9 cellular contexts compared by ENCODE assay signal in the genomic region with DNA sequence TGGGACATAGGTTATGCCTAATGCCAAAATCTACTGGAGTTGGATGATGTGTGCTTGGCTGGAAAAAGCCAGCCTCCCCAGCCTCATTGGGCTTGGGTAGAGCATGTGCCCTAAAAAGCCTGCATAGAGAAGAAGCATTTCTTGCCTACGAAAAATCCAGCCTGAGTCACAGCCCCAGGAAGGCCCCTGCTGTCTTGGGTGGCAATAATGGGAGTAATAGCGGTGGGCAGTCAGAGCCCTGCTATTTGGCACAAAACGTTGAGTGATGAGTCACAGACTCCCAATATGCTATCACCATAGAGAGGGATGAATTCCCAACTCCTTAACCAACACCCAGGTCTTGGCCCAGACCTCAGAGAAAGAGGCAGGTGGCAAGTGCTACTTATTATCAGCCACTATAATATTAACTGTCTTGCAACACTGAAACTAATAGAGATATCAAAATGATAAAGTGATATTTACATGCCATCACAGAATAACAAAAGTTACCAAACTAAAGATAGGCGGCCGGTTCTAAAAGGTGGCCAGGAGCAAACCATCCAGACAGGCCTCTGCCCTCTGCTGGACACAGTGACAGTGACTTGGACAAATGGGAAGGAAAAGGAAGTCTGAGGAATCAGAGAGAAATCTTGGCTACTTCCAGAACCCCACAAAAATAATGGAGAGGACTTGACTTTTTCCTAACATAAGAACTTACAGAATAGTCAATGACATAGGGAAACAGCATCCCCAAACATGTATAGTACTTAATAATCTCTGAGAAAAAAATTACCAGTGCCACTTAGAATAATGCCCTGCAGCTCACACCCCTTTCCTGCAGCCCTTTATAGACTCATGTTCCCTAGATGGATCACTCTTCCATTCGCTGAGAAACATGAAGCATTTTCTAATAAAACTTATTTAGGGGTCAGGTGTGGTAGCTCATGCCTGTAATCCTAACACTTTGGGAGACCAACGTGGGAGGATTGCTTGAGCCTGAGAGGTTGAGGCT. TPM values are rescaled to one million over a fixed set of nuclear protein-coding genes. Genes with fewer than 3 reads are reported as not detected.
DNase-seq lines count a peak whose midpoint lies in the region; TF ChIP-seq lines count a peak whose summit lies in the region.
"Had no signal": no experiment of that assay in that cellular context is flagged by ENCODE, and none has a peak within 500 bp of the region (broad histone marks: within the 10 kb centered on the region; RNA-seq: fewer than 3 reads in every experiment).

No MANE protein-coding gene starts in this region.

- no peak overlapping the region for H2BK120ac ChIP-seq in trophoblast cell (ENCODE audit: insufficient read depth, low read length, poor library complexity)

- H3K14ac ChIP-seq in trophoblast cell (ENCODE audit: low read length) = no peak overlapping the region

- H3K27ac ChIP-seq in esophagus squamous epithelium (peak overlapping the region; percentile 48 to 81 (median 72)), trophoblast cell (ENCODE audit: low read depth, low read length) (no peak overlapping the region)
- H3K27ac ChIP-seq: HL-60 had no signal

- no peak overlapping the region for H3K18ac ChIP-seq in trophoblast cell (ENCODE audit: low read length)

- DNase-seq in EL (peak; percentile 99), NCI-H69 (lab: John Stamatoyannopoulos, UW) (peak; percentile 29), esophagus squamous epithelium (lab: John Stamatoyannopoulos, UW) (no peak), trophoblast cell (peak; percentile 80 to 88), OCI-M1 (lab: John Stamatoyannopoulos, UW) (no peak), cerebellar nuclear complex (lab: John Stamatoyannopoulos, UW) (no peak), SKM-1 (lab: John Stamatoyannopoulos, UW; ENCODE audit: unreplicated experiment) (no peak)
- no peak for DNase-seq in activated CD8-positive, alpha-beta memory T cell treated with anti-CD3 and anti-CD28 coated beads, Interleukin-2, amount 50 U/mL, for 48 hours

- 49 to 69% methylated on average over 7 of the region's 7 CpGs for WGBS in esophagus squamous epithelium, 2 donors
- no CpG with 5 or more reads among the region's 7 CpGs for WGBS in trophoblast cell (ENCODE audit: extremely low coverage, insufficient coverage, insufficient read length)

- no peak overlapping the region for H3K4me2 ChIP-seq in trophoblast cell (ENCODE audit: low read length)

- no peak overlapping the region for H3K4me3 ChIP-seq in esophagus squamous epithelium
- no peak overlapping the region for H3K4me3 ChIP-seq in trophoblast cell (ENCODE audit: low read depth, low read length)

- H2AFZ ChIP-seq in trophoblast cell (ENCODE audit: insufficient read depth, low read length, poor library complexity) = no peak overlapping the region

- intact Hi-C loops in esophagus squamous epithelium (cut with DNase I) = no loop called here

- no peak overlapping the region for H2BK5ac ChIP-seq in trophoblast cell (ENCODE audit: low read depth, low read length, poor library complexity)

- H3K79me1 ChIP-seq in trophoblast cell (ENCODE audit: low read length) = no peaks in the 10 kb centered on the region

- peaks cover 0 to 60% (median 13%) of the 10 kb centered on the region in 3 donors for H3K36me3 ChIP-seq in esophagus squamous epithelium
- H3K36me3 ChIP-seq in trophoblast cell (ENCODE audit: control insufficient read depth in 1 of 2, insufficient read depth in 2 of 2, low read length in 2 of 2) = peaks cover 23% of the 10 kb centered on the region in 2 experiments

- H3K4me1 ChIP-seq in esophagus squamous epithelium (peaks cover 0 to 35% (median 14%) of the 10 kb centered on the region in 3 donors), trophoblast cell (ENCODE audit: control insufficient read depth in 1 of 2, insufficient read depth in 2 of 2, low read length in 2 of 2) (peaks cover 4 to 5% of the 10 kb centered on the region in 2 experiments)

- H4K91ac ChIP-seq in trophoblast cell (ENCODE audit: low read depth, low read length) = no peak overlapping the region

- no peak overlapping the region for H4K8ac ChIP-seq in trophoblast cell (ENCODE audit: low read depth, low read length)

- no peak overlapping the region for H2BK12ac ChIP-seq in trophoblast cell (ENCODE audit: low read length)

- H3K79me2 ChIP-seq in trophoblast cell (ENCODE audit: control insufficient read depth, insufficient read depth, low read length, poor library complexity) = no peaks in the 10 kb centered on the region

- no peak overlapping the region for H3K23ac ChIP-seq in trophoblast cell (ENCODE audit: low read length)

- H3K27me3 ChIP-seq in esophagus squamous epithelium = no peaks in the 10 kb centered on the region
- H3K27me3 ChIP-seq in trophoblast cell (ENCODE audit: insufficient read depth, low read length) = no peaks in the 10 kb centered on the region

- H3K9me3 ChIP-seq in esophagus squamous epithelium (no peaks in the 10 kb centered on the region), trophoblast cell (ENCODE audit: insufficient read depth, low read depth, low read length) (no peaks in the 10 kb centered on the region)

- no peak for TF ChIP-seq POLR2A in esophagus squamous epithelium (IDR thresholded peaks at IDR 0.05)

- TF ChIP-seq CTCF in esophagus squamous epithelium (IDR thresholded peaks at IDR 0.05) = peak in 4 of 6 experiments; percentile 15 to 45 (median 34)

- no peak overlapping the region for H4K12ac ChIP-seq in trophoblast cell (ENCODE audit: low read depth, low read length)

- no peak overlapping the region for H2AK5ac ChIP-seq in trophoblast cell (ENCODE audit: low read length)

- H3K4ac ChIP-seq in trophoblast cell (ENCODE audit: low read depth, low read length) = no peak overlapping the region

- no peak overlapping the region for H3K9ac ChIP-seq in trophoblast cell (ENCODE audit: low read length)

RNA-seq across cellular contexts. Expression of gene MUC13, which starts 51.9 kb away (rescaled TPM):
- total RNA-seq in esophagus squamous epithelium = under 1 TPM in 1 of 4 donors, not detected in 3; 0.19 TPM
- polyA plus RNA-seq in trophoblast cell (2013) = 0.07 and 0.11 TPM in 2 replicates

Comparison
In these comparisons a context has a peak if more than half of its experiments do, and no peak if none do; other contexts are left out.
1. DNase-seq: peak in EL (single experiment), NCI-H69 (single experiment) and trophoblast cell (2 of 2); none in esophagus squamous epithelium (single experiment), OCI-M1 (single experiment), cerebellar nuclear complex (0 of 2), SKM-1 (single experiment) and activated CD8-positive, alpha-beta memory T cell treated with anti-CD3 and anti-CD28 coated beads, Interleukin-2, amount 50 U/mL, for 48 hours (single experiment).